1 cellular context compared by ENCODE assay signal in genomic region chr10:97648557-97649404, GRCh38.
TF ChIP-seq lines count a peak whose summit lies in the region.

No MANE protein-coding gene starts in this region.

TF ChIP-seq in K562, 482 proteins besides CTCF, POLR2A, EP300 and RAD21 (continued from another document and continues in another):
- TF ChIP-seq JUN (IDR thresholded peaks at IDR 0.05; ENCODE audit: borderline replicate concordance, low read depth, low read length) (peak; percentile 66; the same call in 1 of the 2 replicates), JUN (CRISPR knock-in tag; IDR thresholded peaks at IDR 0.05; ENCODE audit: borderline replicate concordance) (no peak), ZNF121 (CRISPR knock-in tag; conservative IDR thresholded peaks at IDR 0.05) (no peak), FOXA3 (CRISPR knock-in tag; conservative IDR thresholded peaks at IDR 0.05 in 1 of 2, IDR thresholded peaks at IDR 0.05 in 1 of 2) (no peak), FOXA1 (IDR thresholded peaks at IDR 0.05; ENCODE audit: borderline replicate concordance) (no peak), SIN3B (IDR thresholded peaks at IDR 0.05; ENCODE audit: low read depth) (no peak), CCNT2 (IDR thresholded peaks at IDR 0.05; ENCODE audit: borderline replicate concordance, extremely low read depth, insufficient read length, low read depth, low read length) (no peak), CEBPG (CRISPR knock-in tag; IDR thresholded peaks at IDR 0.05) (no peak), CEBPG (tag; conservative IDR thresholded peaks at IDR 0.05 in 1 of 2, IDR thresholded peaks at IDR 0.05 in 1 of 2) (no peak), KLF16 (IDR thresholded peaks at IDR 0.05) (peak; percentile 18; the same call in 1 of the 2 replicates), SMARCC2 (IDR thresholded peaks at IDR 0.05; ENCODE audit: low read depth) (peak; percentile 62; the same call in 1 of the 2 replicates), ZNF253 (CRISPR knock-in tag; conservative IDR thresholded peaks at IDR 0.05) (no peak), C11orf30 (IDR thresholded peaks at IDR 0.05; ENCODE audit: low read depth) (no peak), SMAD1 (IDR thresholded peaks at IDR 0.05; ENCODE audit: low read depth, low read length, partially characterized antibody) (no peak), ZNF699 (CRISPR knock-in tag; IDR thresholded peaks at IDR 0.05; ENCODE audit: insufficient replicate concordance) (no peak), ZNF217 (CRISPR knock-in tag; IDR thresholded peaks at IDR 0.05) (no peak), PREB (CRISPR knock-in tag; IDR thresholded peaks at IDR 0.05) (no peak), POLR2G (IDR thresholded peaks at IDR 0.05; ENCODE audit: low read depth, low read length) (no peak), ZNF12 (CRISPR knock-in tag; IDR thresholded peaks at IDR 0.05) (no peak), GATA2 (CRISPR knock-in tag; IDR thresholded peaks at IDR 0.05) (no peak), ZNF395 (CRISPR knock-in tag; IDR thresholded peaks at IDR 0.05) (no peak), ZNF263 (CRISPR knock-in tag; IDR thresholded peaks at IDR 0.05; ENCODE audit: borderline replicate concordance) (no peak), SIRT6 (IDR thresholded peaks at IDR 0.05; ENCODE audit: low read depth, low read length) (no peak), MYC (IDR thresholded peaks at IDR 0.05; ENCODE audit: low read depth, low read length) (no peak), MYC (CRISPR knock-in tag; IDR thresholded peaks at IDR 0.05; ENCODE audit: borderline replicate concordance, low read depth) (no peak), ERF (CRISPR knock-in tag; IDR thresholded peaks at IDR 0.05) (no peak), SOX6 (IDR thresholded peaks at IDR 0.05) (peak; percentile 23; the same call in 1 of the 2 replicates), NR2F6 (CRISPR knock-in tag; IDR thresholded peaks at IDR 0.05) (no peak), DPF2 (IDR thresholded peaks at IDR 0.05) (peak; percentile 68; the same call in 1 of the 2 replicates), ATF3 (IDR thresholded peaks at IDR 0.05) (peak; percentile 72), ATF3 (CRISPR knock-in tag; conservative IDR thresholded peaks at IDR 0.05) (no peak), ZNF592 (IDR thresholded peaks at IDR 0.05) (peak; percentile 66; the same call in 1 of the 2 replicates), MBD2 (IDR thresholded peaks at IDR 0.05; ENCODE audit: borderline replicate concordance, low read depth) (no peak; the same call in 1 of the 2 replicates), CBX8 (IDR thresholded peaks at IDR 0.05; ENCODE audit: borderline replicate concordance, extremely low read depth, low read depth, low read length, poor library complexity, severe bottlenecking) (no peak), TEAD1 (CRISPR knock-in tag; IDR thresholded peaks at IDR 0.05) (no peak), FOXO4 (CRISPR knock-in tag; IDR thresholded peaks at IDR 0.05) (no peak), NR4A1 (CRISPR knock-in tag; IDR thresholded peaks at IDR 0.05) (no peak), NR4A1 (tag; IDR thresholded peaks at IDR 0.05) (no peak), FOXJ3 (CRISPR knock-in tag; IDR thresholded peaks at IDR 0.05) (no peak), WHSC1 (IDR thresholded peaks at IDR 0.05; ENCODE audit: low read length) (no peak), MGA (IDR thresholded peaks at IDR 0.05) (no peak), MED1 (CRISPR knock-in tag; IDR thresholded peaks at IDR 0.05; ENCODE audit: borderline replicate concordance) (no peak), ZNF764 (CRISPR knock-in tag; IDR thresholded peaks at IDR 0.05; ENCODE audit: low read depth) (no peak), NFIC (IDR thresholded peaks at IDR 0.05) (no peak; the same call in 1 of the 2 replicates), ZNF507 (tag; conservative IDR thresholded peaks at IDR 0.05) (no peak), NFATC3 (IDR thresholded peaks at IDR 0.05) (no peak), NFYB (IDR thresholded peaks at IDR 0.05; ENCODE audit: extremely low read depth, insufficient read length) (no peak), RCOR1 (IDR thresholded peaks at IDR 0.05; ENCODE audit: borderline replicate concordance in 1 of 2, low read depth in 2 of 2, low read length in 2 of 2) (no peak; a peak in 1 of 4 replicates), MXI1 (IDR thresholded peaks at IDR 0.05; ENCODE audit: low read depth, low read length) (no peak), CREM (IDR thresholded peaks at IDR 0.05; ENCODE audit: low read depth) (peak; percentile 46; the same call in 1 of the 2 replicates)
